1 cellular context compared by ENCODE assay signal in the genomic region with DNA sequence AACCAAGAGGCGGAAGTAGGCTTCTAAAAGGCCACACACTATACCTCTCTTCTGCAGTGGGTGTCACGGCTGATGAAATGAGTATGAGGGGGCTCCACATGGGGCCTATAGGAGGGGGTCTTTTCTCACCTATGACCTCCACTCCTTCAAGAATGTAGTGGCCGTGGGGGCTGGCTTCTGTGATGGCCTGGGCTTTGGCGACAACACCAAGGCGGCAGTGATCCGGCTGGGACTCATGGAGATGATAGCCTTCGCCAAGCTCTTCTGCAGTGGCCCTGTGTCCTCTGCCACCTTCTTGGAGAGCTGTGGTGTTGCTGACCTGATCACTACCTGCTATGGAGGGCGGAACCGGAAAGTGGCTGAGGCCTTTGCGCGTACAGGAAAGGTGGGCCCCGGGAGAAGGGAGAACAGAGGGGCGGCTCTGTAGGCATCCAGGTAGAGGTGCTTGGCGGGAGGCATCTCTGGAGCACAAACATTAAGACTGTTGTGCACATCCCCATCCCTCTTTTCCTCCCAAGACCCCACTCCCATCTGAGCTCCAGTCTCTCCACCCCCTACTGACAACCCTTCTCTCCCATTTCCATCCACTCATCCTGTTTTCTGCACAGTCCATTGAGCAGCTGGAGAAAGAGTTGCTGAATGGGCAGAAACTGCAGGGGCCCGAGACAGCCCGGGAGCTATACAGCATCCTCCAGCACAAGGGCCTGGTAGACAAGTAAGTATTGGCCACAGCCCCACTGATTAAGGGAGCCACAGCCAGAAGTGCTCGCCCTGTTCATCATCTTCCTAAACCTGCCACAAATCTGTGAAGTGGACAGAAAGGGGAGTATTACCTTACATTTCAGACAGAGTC.
TF ChIP-seq lines count a peak whose summit lies in the region.

No MANE protein-coding gene starts in this region.

TF ChIP-seq in HepG2, 621 proteins besides CTCF, POLR2A, EP300 and RAD21:
- TF ChIP-seq NR1H2 (CRISPR knock-in tag; IDR thresholded peaks at IDR 0.05; ENCODE audit: borderline replicate concordance, low read depth), result no peak
- peak; percentile 36; a peak in 1 of 4 replicates for TF ChIP-seq MAFK (conservative IDR thresholded peaks at IDR 0.05 in 1 of 2, IDR thresholded peaks at IDR 0.05 in 1 of 2; ENCODE audit: low read length in 2 of 2)
- TF ChIP-seq, protein P1, sequence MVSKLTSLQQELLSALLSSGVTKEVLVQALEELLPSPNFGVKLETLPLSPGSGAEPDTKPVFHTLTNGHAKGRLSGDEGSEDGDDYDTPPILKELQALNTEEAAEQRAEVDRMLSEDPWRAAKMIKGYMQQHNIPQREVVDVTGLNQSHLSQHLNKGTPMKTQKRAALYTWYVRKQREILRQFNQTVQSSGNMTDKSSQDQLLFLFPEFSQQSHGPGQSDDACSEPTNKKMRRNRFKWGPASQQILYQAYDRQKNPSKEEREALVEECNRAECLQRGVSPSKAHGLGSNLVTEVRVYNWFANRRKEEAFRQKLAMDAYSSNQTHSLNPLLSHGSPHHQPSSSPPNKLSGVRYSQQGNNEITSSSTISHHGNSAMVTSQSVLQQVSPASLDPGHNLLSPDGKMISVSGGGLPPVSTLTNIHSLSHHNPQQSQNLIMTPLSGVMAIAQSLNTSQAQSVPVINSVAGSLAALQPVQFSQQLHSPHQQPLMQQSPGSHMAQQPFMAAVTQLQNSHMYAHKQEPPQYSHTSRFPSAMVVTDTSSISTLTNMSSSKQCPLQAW (CRISPR knock-in tag; IDR thresholded peaks at IDR 0.05), result no peak
- no peak for TF ChIP-seq ZBTB3 (CRISPR knock-in tag; IDR thresholded peaks at IDR 0.05; ENCODE audit: borderline replicate concordance, low read depth)
- 0 out of 2 replicates have a peak, but pooled peaks have one; percentile 27 for TF ChIP-seq MAFF (IDR thresholded peaks at IDR 0.05; ENCODE audit: low read depth, low read length)
- TF ChIP-seq, protein P2, sequence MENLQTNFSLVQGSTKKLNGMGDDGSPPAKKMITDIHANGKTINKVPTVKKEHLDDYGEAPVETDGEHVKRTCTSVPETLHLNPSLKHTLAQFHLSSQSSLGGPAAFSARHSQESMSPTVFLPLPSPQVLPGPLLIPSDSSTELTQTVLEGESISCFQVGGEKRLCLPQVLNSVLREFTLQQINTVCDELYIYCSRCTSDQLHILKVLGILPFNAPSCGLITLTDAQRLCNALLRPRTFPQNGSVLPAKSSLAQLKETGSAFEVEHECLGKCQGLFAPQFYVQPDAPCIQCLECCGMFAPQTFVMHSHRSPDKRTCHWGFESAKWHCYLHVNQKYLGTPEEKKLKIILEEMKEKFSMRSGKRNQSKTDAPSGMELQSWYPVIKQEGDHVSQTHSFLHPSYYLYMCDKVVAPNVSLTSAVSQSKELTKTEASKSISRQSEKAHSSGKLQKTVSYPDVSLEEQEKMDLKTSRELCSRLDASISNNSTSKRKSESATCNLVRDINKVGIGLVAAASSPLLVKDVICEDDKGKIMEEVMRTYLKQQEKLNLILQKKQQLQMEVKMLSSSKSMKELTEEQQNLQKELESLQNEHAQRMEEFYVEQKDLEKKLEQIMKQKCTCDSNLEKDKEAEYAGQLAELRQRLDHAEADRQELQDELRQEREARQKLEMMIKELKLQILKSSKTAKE (CRISPR knock-in tag; IDR thresholded peaks at IDR 0.05; ENCODE audit: borderline replicate concordance), result no peak
- TF ChIP-seq IRX3 (CRISPR knock-in tag; IDR thresholded peaks at IDR 0.05; ENCODE audit: borderline replicate concordance, low read depth), result 0 out of 2 replicates have a peak, but pooled peaks have one; percentile 26
- TF ChIP-seq FOXJ3 (CRISPR knock-in tag; IDR thresholded peaks at IDR 0.05; ENCODE audit: borderline replicate concordance), result no peak
- TF ChIP-seq NCOA2 (CRISPR knock-in tag; IDR thresholded peaks at IDR 0.05), result no peak
- TF ChIP-seq ZNF331 (CRISPR knock-in tag; IDR thresholded peaks at IDR 0.05), result no peak
- TF ChIP-seq ZNF792 (CRISPR knock-in tag; IDR thresholded peaks at IDR 0.05), result no peak
- TF ChIP-seq, protein P3, sequence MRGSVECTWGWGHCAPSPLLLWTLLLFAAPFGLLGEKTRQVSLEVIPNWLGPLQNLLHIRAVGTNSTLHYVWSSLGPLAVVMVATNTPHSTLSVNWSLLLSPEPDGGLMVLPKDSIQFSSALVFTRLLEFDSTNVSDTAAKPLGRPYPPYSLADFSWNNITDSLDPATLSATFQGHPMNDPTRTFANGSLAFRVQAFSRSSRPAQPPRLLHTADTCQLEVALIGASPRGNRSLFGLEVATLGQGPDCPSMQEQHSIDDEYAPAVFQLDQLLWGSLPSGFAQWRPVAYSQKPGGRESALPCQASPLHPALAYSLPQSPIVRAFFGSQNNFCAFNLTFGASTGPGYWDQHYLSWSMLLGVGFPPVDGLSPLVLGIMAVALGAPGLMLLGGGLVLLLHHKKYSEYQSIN (CRISPR knock-in tag; IDR thresholded peaks at IDR 0.05; ENCODE audit: borderline replicate concordance), result no peak
- no peak for TF ChIP-seq CREM (IDR thresholded peaks at IDR 0.05)
- TF ChIP-seq CREM (CRISPR knock-in tag; IDR thresholded peaks at IDR 0.05), result no peak
- TF ChIP-seq, protein P4, sequence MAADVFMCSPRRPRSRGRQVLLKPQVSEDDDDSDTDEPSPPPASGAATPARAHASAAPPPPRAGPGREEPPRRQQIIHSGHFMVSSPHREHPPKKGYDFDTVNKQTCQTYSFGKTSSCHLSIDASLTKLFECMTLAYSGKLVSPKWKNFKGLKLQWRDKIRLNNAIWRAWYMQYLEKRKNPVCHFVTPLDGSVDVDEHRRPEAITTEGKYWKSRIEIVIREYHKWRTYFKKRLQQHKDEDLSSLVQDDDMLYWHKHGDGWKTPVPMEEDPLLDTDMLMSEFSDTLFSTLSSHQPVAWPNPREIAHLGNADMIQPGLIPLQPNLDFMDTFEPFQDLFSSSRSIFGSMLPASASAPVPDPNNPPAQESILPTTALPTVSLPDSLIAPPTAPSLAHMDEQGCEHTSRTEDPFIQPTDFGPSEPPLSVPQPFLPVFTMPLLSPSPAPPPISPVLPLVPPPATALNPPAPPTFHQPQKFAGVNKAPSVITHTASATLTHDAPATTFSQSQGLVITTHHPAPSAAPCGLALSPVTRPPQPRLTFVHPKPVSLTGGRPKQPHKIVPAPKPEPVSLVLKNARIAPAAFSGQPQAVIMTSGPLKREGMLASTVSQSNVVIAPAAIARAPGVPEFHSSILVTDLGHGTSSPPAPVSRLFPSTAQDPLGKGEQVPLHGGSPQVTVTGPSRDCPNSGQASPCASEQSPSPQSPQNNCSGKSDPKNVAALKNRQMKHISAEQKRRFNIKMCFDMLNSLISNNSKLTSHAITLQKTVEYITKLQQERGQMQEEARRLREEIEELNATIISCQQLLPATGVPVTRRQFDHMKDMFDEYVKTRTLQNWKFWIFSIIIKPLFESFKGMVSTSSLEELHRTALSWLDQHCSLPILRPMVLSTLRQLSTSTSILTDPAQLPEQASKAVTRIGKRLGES (CRISPR knock-in tag; IDR thresholded peaks at IDR 0.05; ENCODE audit: borderline replicate concordance), result no peak
- TF ChIP-seq IKZF1 (IDR thresholded peaks at IDR 0.05), result no peak
- TF ChIP-seq GFI1 (CRISPR knock-in tag; IDR thresholded peaks at IDR 0.05; ENCODE audit: borderline replicate concordance), result no peak
